In the genomic region with DNA sequence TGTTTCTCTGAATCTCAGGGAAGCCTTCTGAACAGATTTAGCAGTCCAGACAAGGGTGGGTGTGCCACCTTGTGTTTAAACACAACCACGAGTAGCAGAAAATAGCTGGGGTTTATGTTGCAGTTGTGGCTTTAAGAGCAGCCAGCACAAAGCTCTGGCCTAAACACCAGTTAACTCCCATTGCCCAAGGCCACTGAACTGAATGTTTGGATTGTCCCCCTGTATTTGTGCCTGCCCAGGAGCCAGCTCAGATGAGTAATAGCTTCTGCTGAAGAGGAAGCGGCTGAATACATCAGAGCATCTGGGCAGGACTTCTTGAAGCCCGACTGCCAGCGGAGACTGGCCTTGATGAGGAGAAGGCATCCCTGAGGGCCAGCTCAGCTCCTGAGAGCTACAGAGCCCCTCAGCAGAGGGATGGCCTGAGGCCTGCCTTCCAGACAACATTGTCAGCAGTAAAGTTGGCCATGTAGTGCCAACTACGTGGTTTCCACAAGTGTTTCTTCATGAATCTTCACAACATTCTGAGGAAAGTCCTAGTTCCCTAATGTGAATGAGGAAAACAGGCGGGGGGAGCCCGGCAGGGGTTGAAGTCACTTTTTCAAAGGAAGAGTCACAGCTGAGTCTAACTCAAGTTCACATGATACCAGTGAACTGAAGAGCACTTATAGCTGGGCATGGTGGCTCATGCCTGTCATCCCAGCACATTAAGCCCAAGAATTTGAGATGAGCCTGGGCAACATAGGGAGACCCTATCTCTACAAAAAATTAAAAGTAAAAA, we compare ENCODE assay signal across 2 cellular contexts.
TF ChIP-seq lines count a peak whose summit lies in the region.

No MANE protein-coding gene starts in this region.

TF ChIP-seq in SK-N-SH treated with all-trans-retinoic acid at 6 μM for 48 hours, 23 proteins besides CTCF, POLR2A, EP300 and RAD21 (continued from another document):
- TF ChIP-seq, protein P1, sequence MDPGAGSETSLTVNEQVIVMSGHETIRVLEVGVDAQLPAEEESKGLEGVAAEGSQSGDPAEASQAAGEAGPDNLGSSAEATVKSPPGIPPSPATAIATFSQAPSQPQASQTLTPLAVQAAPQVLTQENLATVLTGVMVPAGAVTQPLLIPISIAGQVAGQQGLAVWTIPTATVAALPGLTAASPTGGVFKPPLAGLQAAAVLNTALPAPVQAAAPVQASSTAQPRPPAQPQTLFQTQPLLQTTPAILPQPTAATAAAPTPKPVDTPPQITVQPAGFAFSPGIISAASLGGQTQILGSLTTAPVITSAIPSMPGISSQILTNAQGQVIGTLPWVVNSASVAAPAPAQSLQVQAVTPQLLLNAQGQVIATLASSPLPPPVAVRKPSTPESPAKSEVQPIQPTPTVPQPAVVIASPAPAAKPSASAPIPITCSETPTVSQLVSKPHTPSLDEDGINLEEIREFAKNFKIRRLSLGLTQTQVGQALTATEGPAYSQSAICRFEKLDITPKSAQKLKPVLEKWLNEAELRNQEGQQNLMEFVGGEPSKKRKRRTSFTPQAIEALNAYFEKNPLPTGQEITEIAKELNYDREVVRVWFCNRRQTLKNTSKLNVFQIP (CRISPR knock-in tag; IDR thresholded peaks at IDR 0.05; ENCODE audit: borderline replicate concordance, low read depth) = no peak
- TF ChIP-seq CSDC2 (CRISPR knock-in tag; IDR thresholded peaks at IDR 0.05) (no peak), ZNF565 (CRISPR knock-in tag; conservative IDR thresholded peaks at IDR 0.05; ENCODE audit: low read depth) (no peak), TSHZ2 (CRISPR knock-in tag; IDR thresholded peaks at IDR 0.05) (no peak), SNAI2 (CRISPR knock-in tag; IDR thresholded peaks at IDR 0.05) (no peak), RARB (CRISPR knock-in tag; IDR thresholded peaks at IDR 0.05) (no peak)

TF ChIP-seq in SK-N-SH, 30 proteins besides CTCF, POLR2A, EP300 and RAD21 (continued from another document):
- TF ChIP-seq PBX3 (IDR thresholded peaks at IDR 0.05) = no peak
- no peak for TF ChIP-seq ELF1 (IDR thresholded peaks at IDR 0.05)
- no peak for TF ChIP-seq TCF12 (IDR thresholded peaks at IDR 0.05)
- no peak for TF ChIP-seq IRF3 (IDR thresholded peaks at IDR 0.05; ENCODE audit: low read depth, low read length)
